7 cellular contexts compared by ENCODE assay signal in the genomic region with DNA sequence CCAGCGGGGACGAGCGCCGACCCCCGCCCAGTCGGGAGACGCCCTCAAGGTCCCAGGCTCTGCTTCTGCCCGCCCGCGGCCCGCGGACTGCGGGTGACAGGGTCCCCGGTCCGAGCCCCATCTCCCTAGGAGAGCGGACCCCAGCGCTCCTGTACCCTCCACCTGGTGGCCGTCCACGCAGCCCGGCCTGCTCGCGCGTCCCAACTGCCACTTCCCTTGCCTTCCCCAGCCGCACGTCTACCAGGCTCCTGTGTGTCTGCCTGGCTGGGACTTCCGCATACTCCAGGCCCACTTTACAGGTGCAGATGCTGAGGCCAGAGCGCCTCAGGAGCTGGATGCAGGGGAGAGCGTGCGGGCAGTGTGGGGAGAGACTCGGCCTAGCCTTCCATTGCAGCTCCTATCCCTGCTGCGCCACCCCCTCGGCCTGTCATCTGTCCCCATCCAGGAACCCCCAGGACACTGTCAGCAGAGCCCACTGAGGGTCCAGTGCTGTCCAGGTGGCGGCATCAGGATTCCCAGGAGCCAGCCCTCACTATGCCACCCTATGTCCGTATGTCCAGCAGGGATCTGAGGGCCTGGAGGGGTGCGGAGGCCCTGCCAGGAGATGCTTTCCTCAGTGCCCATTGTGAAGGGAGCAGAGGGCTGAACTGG. TPM values are rescaled to one million over a fixed set of nuclear protein-coding genes. Genes with fewer than 3 reads are reported as not detected.
DNase-seq lines count a peak whose midpoint lies in the region; ATAC-seq and TF ChIP-seq lines count a peak whose summit lies in the region.

No MANE protein-coding gene starts in this region.

- ATAC-seq in SK-N-SH treated with all-trans-retinoic acid at 6 μM for 48 hours (peak; percentile 7; the same call in 1 of the 3 replicates), foreskin keratinocyte (no peak), GM21619 (IDR thresholded peaks at IDR 0.05; ENCODE audit: unreplicated experiment) (no peak)

- TF ChIP-seq CTCF in H9 (conservative IDR thresholded peaks at IDR 0.05) = no peak
- TF ChIP-seq CTCF in foreskin keratinocyte (conservative IDR thresholded peaks at IDR 0.05) = no peak
- no peak for TF ChIP-seq CTCF in prostate gland (IDR thresholded peaks at IDR 0.05)

- H3T11ph ChIP-seq in H9 (ENCODE audit: low read length) = no peak overlapping the region

- H3K23ac ChIP-seq in H9 (ENCODE audit: insufficient read length, low read depth, low read length) = no peak overlapping the region

- H4K5ac ChIP-seq in H9 (ENCODE audit: insufficient read length, low read depth, low read length) = no peak overlapping the region

- no peak overlapping the region for H2AFZ ChIP-seq in H9 (ENCODE audit: low read length)

- no peak overlapping the region for H2BK120ac ChIP-seq in H9 (ENCODE audit: low read depth, low read length, poor library complexity, severe bottlenecking)

- H3K14ac ChIP-seq in H9 (ENCODE audit: insufficient read depth, low read length) = no peak overlapping the region

- no peak overlapping the region for H3K9ac ChIP-seq in H9 (ENCODE audit: extremely low read depth, insufficient read length, low read length)

- no peak overlapping the region for H3K4ac ChIP-seq in H9 (ENCODE audit: low read depth, low read length)

- H3K27me3 ChIP-seq in H9 (ENCODE audit: insufficient read depth, low read length) (no peaks in the 10 kb centered on the region), foreskin keratinocyte (no peaks in the 10 kb centered on the region), prostate gland (replicated peaks; ENCODE audit: insufficient read depth) (no peaks in the 10 kb centered on the region)

- no peak overlapping the region for H3K18ac ChIP-seq in H9 (ENCODE audit: insufficient read length, low read depth, low read length)

- peaks cover 4 to 7% of the 10 kb centered on the region in 2 experiments; a peak in 3 of 4 replicates for H3K4me1 Mint-ChIP-seq in H9

- H3K79me2 ChIP-seq in H9 (ENCODE audit: insufficient read depth, low read length) = no peaks in the 10 kb centered on the region

- peak overlapping the region; percentile 78 to 85 for H3K4me3 Mint-ChIP-seq in H9

- no peak overlapping the region for H2BK12ac ChIP-seq in H9 (ENCODE audit: insufficient read length, low read depth, low read length)

- no peak overlapping the region for H4K91ac ChIP-seq in H9 (ENCODE audit: insufficient read length, low read depth, low read length)

- no peak overlapping the region for H2BK20ac ChIP-seq in H9 (ENCODE audit: low read depth, low read length, poor library complexity, severe bottlenecking)

- H3K27ac Mint-ChIP-seq in H9 = no peak overlapping the region

- H2AK5ac ChIP-seq in H9 (ENCODE audit: insufficient read length, low read length) = no peak overlapping the region

- intact Hi-C loops in prostate gland (cut with DNase I) = loop anchor here (1.0 kb wide), 1 partner anchor 79 kb away; no protein-coding TSS in a partner anchor

- H3K9me3 Mint-ChIP-seq in H9 = no peaks in the 10 kb centered on the region; a peak in 1 of 5 replicates

- no peaks in the 10 kb centered on the region for H3K36me3 ChIP-seq in prostate gland

- H3K56ac ChIP-seq in H9 (ENCODE audit: insufficient read length, low read depth, low read length) = no peak overlapping the region

- peaks cover 18% of the 10 kb centered on the region for H3K27me3 Mint-ChIP-seq in H9 (ENCODE audit: low read depth)

- peak overlapping the region; percentile 60 to 75 for H3K4me3 ChIP-seq in prostate gland

- no peaks in the 10 kb centered on the region for H4K20me1 ChIP-seq in H9 (ENCODE audit: control insufficient read depth, insufficient read depth, insufficient read length)

- no CpG with 5 or more reads among the region's 35 CpGs for WGBS in H9 (ENCODE audit: extremely low coverage, insufficient read length, low lambda C conversion rate)
- WGBS in prostate gland = 44% methylated on average over 25 of the region's 35 CpGs

- H3K79me1 ChIP-seq in H9 (ENCODE audit: insufficient read depth, low read depth, low read length, poor library complexity, severe bottlenecking) = no peaks in the 10 kb centered on the region

- peak; percentile 60 for DNase-seq in H9
- DNase-seq in foreskin keratinocyte = no peak
- DNase-seq in prostate gland (ENCODE audit: low spot score) = no peak
- DNase-seq in stimulated activated CD4-positive, alpha-beta T cell treated with anti-CD3 and anti-CD28 coated beads, Interleukin-15, amount 100 ng/mL, for 24 hours = no peak
- no peak for DNase-seq in stimulated activated naive CD4-positive, alpha-beta T cell (lab: John Stamatoyannopoulos, UW)

- peak; percentile 6 for TF ChIP-seq POLR2A in prostate gland (IDR thresholded peaks at IDR 0.05)

- H3K23me2 ChIP-seq in H9 (ENCODE audit: insufficient read length, low read depth, low read length, poor library complexity, severe bottlenecking) = no peaks in the 10 kb centered on the region

- H2BK5ac ChIP-seq in H9 (ENCODE audit: insufficient read length, low read length) = no peak overlapping the region

- no peak overlapping the region for H3K27ac ChIP-seq in H9 (ENCODE audit: insufficient read length, low read depth, low read length)
- peak overlapping the region; percentile 77 for H3K27ac ChIP-seq in foreskin keratinocyte
- H3K27ac ChIP-seq in prostate gland = peak overlapping the region; percentile 31 to 77

- H3K4me1 ChIP-seq in H9 (ENCODE audit: insufficient read depth, low read length) (no peaks in the 10 kb centered on the region), foreskin keratinocyte (no peaks in the 10 kb centered on the region), prostate gland (replicated peaks) (peaks cover 4% of the 10 kb centered on the region)

- H2BK15ac ChIP-seq in H9 (ENCODE audit: low read depth, low read length) = no peak overlapping the region

- no peaks in the 10 kb centered on the region for H3K36me3 Mint-ChIP-seq in H9 (ENCODE audit: insufficient read depth in 1 of 3, low read depth in 3 of 3)

- H4K8ac ChIP-seq in H9 (replicated peaks; ENCODE audit: insufficient read length, low read depth, low read length) = no peak overlapping the region

- no peak overlapping the region for H3K4me2 ChIP-seq in H9 (ENCODE audit: insufficient read depth, insufficient read length, low read length)

- no peaks in the 10 kb centered on the region for H3K9me3 ChIP-seq in H9 (ENCODE audit: control insufficient read depth, low read depth, low read length)
- no peaks in the 10 kb centered on the region for H3K9me3 ChIP-seq in prostate gland

TF ChIP-seq in SK-N-SH treated with all-trans-retinoic acid at 6 μM for 48 hours, 23 proteins besides CTCF, POLR2A, EP300 and RAD21 (continues in another document):
- TF ChIP-seq SNAI2 (CRISPR knock-in tag; IDR thresholded peaks at IDR 0.05) = no peak
- TF ChIP-seq ESRRG (CRISPR knock-in tag; IDR thresholded peaks at IDR 0.05) = no peak
- TF ChIP-seq ZNF8 (CRISPR knock-in tag; IDR thresholded peaks at IDR 0.05) = no peak
- TF ChIP-seq, protein P1, sequence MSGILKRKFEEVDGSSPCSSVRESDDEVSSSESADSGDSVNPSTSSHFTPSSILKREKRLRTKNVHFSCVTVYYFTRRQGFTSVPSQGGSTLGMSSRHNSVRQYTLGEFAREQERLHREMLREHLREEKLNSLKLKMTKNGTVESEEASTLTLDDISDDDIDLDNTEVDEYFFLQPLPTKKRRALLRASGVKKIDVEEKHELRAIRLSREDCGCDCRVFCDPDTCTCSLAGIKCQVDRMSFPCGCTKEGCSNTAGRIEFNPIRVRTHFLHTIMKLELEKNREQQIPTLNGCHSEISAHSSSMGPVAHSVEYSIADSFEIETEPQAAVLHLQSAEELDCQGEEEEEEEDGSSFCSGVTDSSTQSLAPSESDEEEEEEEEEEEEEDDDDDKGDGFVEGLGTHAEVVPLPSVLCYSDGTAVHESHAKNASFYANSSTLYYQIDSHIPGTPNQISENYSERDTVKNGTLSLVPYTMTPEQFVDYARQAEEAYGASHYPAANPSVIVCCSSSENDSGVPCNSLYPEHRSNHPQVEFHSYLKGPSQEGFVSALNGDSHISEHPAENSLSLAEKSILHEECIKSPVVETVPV (CRISPR knock-in tag; IDR thresholded peaks at IDR 0.05) = no peak
- no peak for TF ChIP-seq ARNTL (CRISPR knock-in tag; IDR thresholded peaks at IDR 0.05; ENCODE audit: borderline replicate concordance, low read depth)
- no peak for TF ChIP-seq CSDC2 (CRISPR knock-in tag; IDR thresholded peaks at IDR 0.05)
- TF ChIP-seq TOX (CRISPR knock-in tag; IDR thresholded peaks at IDR 0.05; ENCODE audit: borderline replicate concordance) = no peak
- no peak for TF ChIP-seq ZC3H10 (CRISPR knock-in tag; IDR thresholded peaks at IDR 0.05)
- TF ChIP-seq ISL1 (CRISPR knock-in tag; IDR thresholded peaks at IDR 0.05) = no peak
- no peak for TF ChIP-seq OSR1 (CRISPR knock-in tag; IDR thresholded peaks at IDR 0.05)
- no peak for TF ChIP-seq RARB (CRISPR knock-in tag; IDR thresholded peaks at IDR 0.05)
- no peak for TF ChIP-seq GLIS3 (CRISPR knock-in tag; IDR thresholded peaks at IDR 0.05)
- TF ChIP-seq TCF4 (CRISPR knock-in tag; IDR thresholded peaks at IDR 0.05; ENCODE audit: borderline replicate concordance) = no peak
- TF ChIP-seq, protein P2, sequence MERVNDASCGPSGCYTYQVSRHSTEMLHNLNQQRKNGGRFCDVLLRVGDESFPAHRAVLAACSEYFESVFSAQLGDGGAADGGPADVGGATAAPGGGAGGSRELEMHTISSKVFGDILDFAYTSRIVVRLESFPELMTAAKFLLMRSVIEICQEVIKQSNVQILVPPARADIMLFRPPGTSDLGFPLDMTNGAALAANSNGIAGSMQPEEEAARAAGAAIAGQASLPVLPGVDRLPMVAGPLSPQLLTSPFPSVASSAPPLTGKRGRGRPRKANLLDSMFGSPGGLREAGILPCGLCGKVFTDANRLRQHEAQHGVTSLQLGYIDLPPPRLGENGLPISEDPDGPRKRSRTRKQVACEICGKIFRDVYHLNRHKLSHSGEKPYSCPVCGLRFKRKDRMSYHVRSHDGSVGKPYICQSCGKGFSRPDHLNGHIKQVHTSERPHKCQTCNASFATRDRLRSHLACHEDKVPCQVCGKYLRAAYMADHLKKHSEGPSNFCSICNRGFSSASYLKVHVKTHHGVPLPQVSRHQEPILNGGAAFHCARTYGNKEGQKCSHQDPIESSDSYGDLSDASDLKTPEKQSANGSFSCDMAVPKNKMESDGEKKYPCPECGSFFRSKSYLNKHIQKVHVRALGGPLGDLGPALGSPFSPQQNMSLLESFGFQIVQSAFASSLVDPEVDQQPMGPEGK (CRISPR knock-in tag; IDR thresholded peaks at IDR 0.05; ENCODE audit: borderline replicate concordance) = no peak

RNA-seq across cellular contexts. Expression of a gene that starts 8.0 kb away (rescaled TPM):
- 29.0 and 29.8 TPM in 2 replicates for total RNA-seq in H9 (2021)
- total RNA-seq in foreskin keratinocyte = 6.7 and 7.8 TPM in 2 replicates
- 9.3 and 9.5 TPM in 2 replicates for polyA plus RNA-seq in foreskin keratinocyte
- total RNA-seq in prostate gland = 10 to 100 TPM; 81.1 to 81.5 TPM
